Comparison of ENCODE assay signal across 11 cellular contexts in the genomic region with DNA sequence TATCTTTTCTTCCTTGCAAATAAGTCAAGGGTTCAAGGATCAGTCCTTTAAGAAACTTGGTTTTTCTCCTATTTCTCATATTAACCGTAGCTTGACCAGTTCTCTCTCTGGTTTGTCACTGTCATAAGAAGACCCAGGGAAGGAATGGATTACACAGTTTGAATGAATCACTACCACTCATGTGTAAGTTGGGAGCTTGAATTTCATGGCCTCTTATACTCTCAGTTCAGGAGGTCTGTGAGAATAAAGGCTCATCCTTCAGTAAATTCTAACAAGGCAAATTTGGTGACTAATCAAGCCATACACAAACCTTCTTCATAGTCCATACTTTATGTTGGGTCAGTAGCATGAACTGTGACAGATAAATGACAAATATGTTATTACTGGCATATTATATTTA.
"Had no signal": no experiment of that assay in that cellular context is flagged by ENCODE, and none has a peak within 500 bp of the region (broad histone marks: within the 10 kb centered on the region; RNA-seq: fewer than 3 reads in every experiment).

No MANE protein-coding gene starts in this region.

- H3K36me3 ChIP-seq: pancreas, transverse colon had no signal

- H3K27me3 ChIP-seq: pancreas, transverse colon had no signal

- H3K4me1 ChIP-seq: pancreas, transverse colon had no signal

- FAIRE-seq: kidney, pancreas had no signal

- H3K27ac ChIP-seq: pancreas, transverse colon had no signal

- DNase-seq: activated CD4-positive, alpha-beta T cell treated with anti-CD3 and anti-CD28 coated beads, Interleukin-2, amount 50 U/mL, for 48 hours; activated gamma-delta T cell; activated T-cell treated with anti-CD3 and anti-CD28 coated beads, Interleukin-2, amount 50 U/mL, for 48 hours; amygdala; dermis blood vessel endothelial cell; foreskin melanocyte; kidney; pancreas; substantia nigra; transverse colon had no signal

- H3K9me3 ChIP-seq: pancreas, transverse colon had no signal

- H3K4me3 ChIP-seq: pancreas, smooth muscle cell, transverse colon had no signal
